ENCODE assay signal across 24 cellular contexts in genomic region chr2:75632813-75633212, GRCh38. TPM values are rescaled to one million over a fixed set of nuclear protein-coding genes. Genes with fewer than 3 reads are reported as not detected.
DNase-seq lines count a peak whose midpoint lies in the region; ATAC-seq and TF ChIP-seq lines count a peak whose summit lies in the region.
"Had no signal": no experiment of that assay in that cellular context is flagged by ENCODE, and none has a peak within 500 bp of the region (broad histone marks: within the 10 kb centered on the region; RNA-seq: fewer than 3 reads in every experiment).

No MANE protein-coding gene starts in this region.

- peak overlapping the region in 3 of 5 donors; percentile 53 to 58 (median 53) for H3K27ac ChIP-seq in adrenal gland
- peak overlapping the region in 1 of 2 donors; percentile 59 for H3K27ac ChIP-seq in ovary
- H3K27ac ChIP-seq in uterus = peak overlapping the region; percentile 73
- H3K27ac ChIP-seq: HL-60, SJSA1 had no signal

- intact Hi-C loops in Right ventricle myocardium inferior (cut with DNase I) (no loop called here), cardiac septum (cut with DNase I) (no loop called here), adrenal gland (cut with DNase I) (loop anchor here in 1 of 2 donors (10.0 kb wide), 1 partner anchor 52 kb away; no protein-coding TSS in a partner anchor), ovary (cut with DNase I) (no loop called here), uterus (cut with DNase I; ENCODE audit: low total_unique reads) (no loop called here)

- TF ChIP-seq CTCF in adrenal gland (IDR thresholded peaks at IDR 0.05) = no peak
- TF ChIP-seq CTCF in ovary (IDR thresholded peaks at IDR 0.05) = no peak
- no peak for TF ChIP-seq CTCF in uterus (IDR thresholded peaks at IDR 0.05)

- WGBS in adrenal gland, 4 donors = 28 to 42% (median 38%) methylated on average over 1 of the region's 1 CpG
- 2 to 11% (median 7%) methylated on average over 1 of the region's 1 CpG for WGBS in ovary, 3 donors

- TF ChIP-seq EP300 in ovary (IDR thresholded peaks at IDR 0.05) = no peak

- H3K36me3 ChIP-seq in adrenal gland (replicated peaks in 1 of 2) (no peaks in the 10 kb centered on the region), ovary (no peaks in the 10 kb centered on the region), uterus (no peaks in the 10 kb centered on the region)
- H3K36me3 ChIP-seq: HAP-1, MG63, SJSA1 had no signal

- TF ChIP-seq POLR2A in adrenal gland (IDR thresholded peaks at IDR 0.05) (no peak), ovary (IDR thresholded peaks at IDR 0.05) (no peak), uterus (IDR thresholded peaks at IDR 0.05) (no peak)

- no peaks in the 10 kb centered on the region for H3K9me3 ChIP-seq in adrenal gland (replicated peaks in 1 of 3)
- no peaks in the 10 kb centered on the region for H3K9me3 ChIP-seq in ovary
- H3K9me3 ChIP-seq in uterus = no peaks in the 10 kb centered on the region
- H3K9me3 ChIP-seq: HAP-1, MG63, SJSA1 had no signal

- peak; percentile 47 for ATAC-seq in Right ventricle myocardium inferior
- ATAC-seq: CD8-positive, alpha-beta T cell; GM12878; HepG2; Panc1 had no signal

- H3K27me3 ChIP-seq in adrenal gland (no peaks in the 10 kb centered on the region), ovary (no peaks in the 10 kb centered on the region), uterus (no peaks in the 10 kb centered on the region)
- H3K27me3 ChIP-seq: MG63 had no signal

- H3K4me1 ChIP-seq in adrenal gland (replicated peaks in 1 of 2) = peaks cover 5 to 19% of the 10 kb centered on the region in 2 donors
- H3K4me1 ChIP-seq in ovary (ENCODE audit: insufficient read depth) = peaks cover 3% of the 10 kb centered on the region
- no peaks in the 10 kb centered on the region for H3K4me1 ChIP-seq in uterus
- H3K4me1 ChIP-seq: HAP-1, SJSA1 had no signal

- H3K4me3 ChIP-seq in adrenal gland (no peak overlapping the region), ovary (no peak overlapping the region), uterus (no peak overlapping the region)
- H3K4me3 ChIP-seq: GM12878, HAP-1, K562, SJSA1 had no signal

- DNase-seq in Right ventricle myocardium inferior (ENCODE audit: missing footprints) = no peak
- no peak for DNase-seq in cardiac septum (ENCODE audit: low spot score)
- DNase-seq in adrenal gland = peak; percentile 36 to 77 (median 57)
- DNase-seq in ovary = peak in 4 of 5 donors; percentile 40 to 58 (median 46)
- peak in 1 of 2 donors; percentile 21 for DNase-seq in uterus
- DNase-seq in effector CD8-positive, alpha-beta T cell (lab: John Stamatoyannopoulos, UW) = no peak
- DNase-seq in NCI-H446 (lab: John Stamatoyannopoulos, UW) = no peak
- DNase-seq: 8988T; C1 segment of cervical spinal cord; CD8-positive, alpha-beta T cell; DND-41; NCI-H1048; NCI-H1436 treated with DMSO at 0.1 percent for 48 hours; NCI-H1930; NCI-H510A; NK-92 treated with Interleukin-12 subunit alpha and Interleukin-12 subunit beta, amount 100 ng/mL, for 24 hours had no signal

RNA-seq across cellular contexts. Expression of gene MRPL19, which starts 13.8 kb away (rescaled TPM):
- 53.9 TPM for total RNA-seq in Right ventricle myocardium inferior
- 46.9 TPM for total RNA-seq in cardiac septum
- 100 to 1,000 TPM in 1 of 8 donors, 10 to 100 TPM in 7; 41.0 to 107 (median 69.2) TPM for total RNA-seq in adrenal gland
- polyA plus RNA-seq in adrenal gland = 10 to 100 TPM; 16.5 to 86.6 (median 20.1) TPM
- total RNA-seq in ovary = 10 to 100 TPM; 20.5 to 46.8 (median 34.1) TPM
- polyA plus RNA-seq in ovary = 10 to 100 TPM; 11.9 to 30.5 TPM
- 10 to 100 TPM; 27.9 to 64.0 (median 45.8) TPM for total RNA-seq in uterus

Comparison
In these comparisons a context has a peak if more than half of its experiments do, and no peak if none do; other contexts are left out.
1. DNase-seq: peak in adrenal gland (7 of 7) and ovary (4 of 5); none in Right ventricle myocardium inferior (single experiment), cardiac septum (single experiment), effector CD8-positive, alpha-beta T cell (single experiment) and NCI-H446 (0 of 2).